12 cellular contexts compared by ENCODE assay signal in the genomic region with DNA sequence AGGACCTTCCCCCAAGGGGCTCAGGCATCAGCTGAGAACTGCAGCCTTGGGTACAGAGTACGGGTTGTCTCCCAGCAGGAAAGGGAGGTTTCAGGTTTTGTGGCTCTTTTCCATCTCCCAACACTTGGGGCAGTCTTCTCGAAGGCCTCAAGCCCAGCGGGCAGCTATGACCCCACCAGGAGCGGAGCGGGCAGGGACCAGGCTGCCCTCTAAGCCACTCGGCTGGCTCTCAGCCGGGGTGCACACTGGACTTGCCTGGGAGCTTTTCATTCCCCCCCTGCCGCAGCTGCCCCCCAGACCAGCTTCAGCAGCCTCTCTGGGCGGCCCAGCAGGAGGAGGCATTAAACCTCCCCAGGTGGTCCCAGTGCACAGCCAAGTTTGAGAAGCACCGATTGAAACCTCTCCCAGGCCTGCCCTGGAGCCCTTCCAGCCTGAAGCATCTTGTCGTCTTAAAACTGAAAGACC. TPM values are rescaled to one million over a fixed set of nuclear protein-coding genes. Genes with fewer than 3 reads are reported as not detected.
DNase-seq lines count a peak whose midpoint lies in the region; ATAC-seq, FAIRE-seq and TF ChIP-seq lines count a peak whose summit lies in the region.
"Had no signal": no experiment of that assay in that cellular context is flagged by ENCODE, and none has a peak within 500 bp of the region (broad histone marks: within the 10 kb centered on the region; RNA-seq: fewer than 3 reads in every experiment).

No MANE protein-coding gene starts in this region.

- no peak for TF ChIP-seq RAD21 in K562 (CRISPR knock-in tag; conservative IDR thresholded peaks at IDR 0.05 in 1 of 2, IDR thresholded peaks at IDR 0.05 in 1 of 2)

- no peaks in the 10 kb centered on the region for H3K9me3 Mint-ChIP-seq in type B pancreatic cell
- H3K9me3 Mint-ChIP-seq in activated T-cell treated with anti-CD3 and anti-CD28 coated beads, Interleukin-2, amount 50 U/mL, for 4 hours = no peaks in the 10 kb centered on the region

- H3K27ac Mint-ChIP-seq in type B pancreatic cell = no peak overlapping the region

- CTCF ChIA-PET in K562 (lab: Yijun Ruan, JAX; ENCODE audit: low intra/inter-chr PET ratio) = no interaction called here

- 3% methylated on average over 8 of the region's 11 CpGs for WGBS in K562 (ENCODE audit: insufficient coverage, low coverage, missing lambda C conversion rate)

- TF ChIP-seq CTCF in K562 (IDR thresholded peaks at IDR 0.05 in 2 of 3, conservative IDR thresholded peaks at IDR 0.05 in 1 of 3; ENCODE audit: insufficient read depth in 2 of 3, low read depth in 1 of 3, low read length in 3 of 3) (0 out of 6 replicates have a peak, but pooled peaks of 2 of the 3 experiments have one; percentile 9 to 31), type B pancreatic cell (conservative IDR thresholded peaks at IDR 0.05) (peak; percentile 43)

- DNase-seq in NCI-H82 (lab: John Stamatoyannopoulos, UW) (peak; percentile 64), NCI-H82 treated with DMSO at 0.1 percent for 48 hours (lab: John Stamatoyannopoulos, UW; ENCODE audit: unreplicated experiment) (no peak), K562 (ENCODE audit: extremely low read depth in 1 of 4, low spot score in 3 of 4) (peak in 1 of 4 experiments; percentile 11), hippocampal formation (lab: John Stamatoyannopoulos, UW) (peak; percentile 50), type B pancreatic cell (ENCODE audit: extremely low spot score, unreplicated experiment) (no peak), SKM-1 (lab: John Stamatoyannopoulos, UW; ENCODE audit: unreplicated experiment) (no peak)
- DNase-seq in activated T-cell treated with anti-CD3 and anti-CD28 coated beads, Interleukin-2, amount 50 U/mL, for 4 hours = no peak
- DNase-seq: activated naive CD4-positive, alpha-beta T cell; left colon; NK-92 treated with Interleukin-12 subunit alpha and Interleukin-12 subunit beta, amount 100 ng/mL, for 24 hours had no signal

- no peaks in the 10 kb centered on the region for H3K36me3 Mint-ChIP-seq in type B pancreatic cell
- H3K36me3 Mint-ChIP-seq in activated T-cell treated with anti-CD3 and anti-CD28 coated beads, Interleukin-2, amount 50 U/mL, for 4 hours (ENCODE audit: insufficient read depth) = no peaks in the 10 kb centered on the region

- no peak overlapping the region for H3K9ac ChIP-seq in K562 (ENCODE audit: insufficient read depth in 1 of 2, low read depth in 2 of 2, low read length in 2 of 2)

- no peaks in the 10 kb centered on the region for H3K9me3 ChIP-seq in K562 (replicated peaks; ENCODE audit: control insufficient read depth, insufficient read depth, low read depth, low read length)

- H3K79me2 ChIP-seq in K562 (ENCODE audit: control insufficient read depth, insufficient read depth, low read length) = no peaks in the 10 kb centered on the region

- FAIRE-seq in K562 (lab: Jason Lieb, UNC) = no peak

- TF ChIP-seq EP300 in K562 (IDR thresholded peaks at IDR 0.05; ENCODE audit: low read length) = no peak

- H3K27me3 Mint-ChIP-seq in type B pancreatic cell = peaks cover 60% of the 10 kb centered on the region
- H3K27me3 Mint-ChIP-seq in activated T-cell treated with anti-CD3 and anti-CD28 coated beads, Interleukin-2, amount 50 U/mL, for 4 hours (ENCODE audit: low read depth) = peaks cover 41% of the 10 kb centered on the region

- H3K4me1 ChIP-seq in K562 (replicated peaks in 1 of 2; ENCODE audit: control insufficient read depth in 2 of 2, insufficient read depth in 2 of 2, low read length in 2 of 2) = peaks cover 0 to 15% of the 10 kb centered on the region in 2 experiments; a peak in 2 of 5 replicates

- no peaks in the 10 kb centered on the region for H3K36me3 ChIP-seq in K562 (ENCODE audit: control insufficient read depth, insufficient read depth, low read length)

- no peak overlapping the region for H3K27ac ChIP-seq in K562 (ENCODE audit: extremely low read depth, low read depth, low read length)
- H3K27ac ChIP-seq: VCaP had no signal

- peaks cover 37 to 89% of the 10 kb centered on the region in 2 experiments for H3K27me3 ChIP-seq in K562 (ENCODE audit: control insufficient read depth in 2 of 2, insufficient read depth in 2 of 2, low read length in 2 of 2)

- H3K4me3 Mint-ChIP-seq in type B pancreatic cell = no peak overlapping the region
- H3K4me3 Mint-ChIP-seq in activated T-cell treated with anti-CD3 and anti-CD28 coated beads, Interleukin-2, amount 50 U/mL, for 4 hours = no peak overlapping the region

- POLR2A ChIA-PET in K562 (lab: Yijun Ruan, JAX) = interaction anchor here (0.6 kb wide), 1 partner anchor 95 kb away, joined by 3 read pairs; no protein-coding TSS in a partner anchor

- H3K4me3 ChIP-seq in K562 = no peak overlapping the region

- ATAC-seq in K562 (peak; percentile 71), GM21360 (IDR thresholded peaks at IDR 0.05; ENCODE audit: unreplicated experiment) (no peak)
- ATAC-seq in activated T-cell treated with anti-CD3 and anti-CD28 coated beads, Interleukin-2, amount 50 U/mL, for 4 hours = no peak
- ATAC-seq: left colon had no signal

- no TSS peak for BruUV-seq in K562 (replicated peaks; lab: Mats Ljungman, UMichigan)

- TF ChIP-seq POLR2A in K562 (conservative IDR thresholded peaks at IDR 0.05) = no peak

- no peak overlapping the region for H2AFZ ChIP-seq in K562 (ENCODE audit: low read depth, low read length)

- in situ Hi-C loops in K562 (cut with MboI) = no loop called here

- peaks cover 27% of the 10 kb centered on the region for H3K4me1 Mint-ChIP-seq in type B pancreatic cell (ENCODE audit: unreplicated experiment)
- H3K4me1 Mint-ChIP-seq in activated T-cell treated with anti-CD3 and anti-CD28 coated beads, Interleukin-2, amount 50 U/mL, for 4 hours (ENCODE audit: low read depth) = no peaks in the 10 kb centered on the region

- H4K20me1 ChIP-seq in K562 (replicated peaks; ENCODE audit: control insufficient read depth, insufficient read depth, low read length) = peaks cover 4% of the 10 kb centered on the region

- H3K9me1 ChIP-seq in K562 (ENCODE audit: control insufficient read depth, insufficient read depth, low read length) = no peaks in the 10 kb centered on the region

- intact Hi-C loops in K562 (cut with micrococcal nuclease) = no loop called here

- no peak overlapping the region for H3K4me2 ChIP-seq in K562 (ENCODE audit: insufficient read depth, low read length)

TF ChIP-seq in K562, 482 proteins besides CTCF, POLR2A, EP300 and RAD21 (continues in another document):
- TF ChIP-seq MTA2 (IDR thresholded peaks at IDR 0.05; ENCODE audit: low read depth) = no peak
- TF ChIP-seq ZNF239 (CRISPR knock-in tag; IDR thresholded peaks at IDR 0.05) = no peak
- no peak for TF ChIP-seq MAFK (IDR thresholded peaks at IDR 0.05; ENCODE audit: low read length)
- TF ChIP-seq PRPF4 (IDR thresholded peaks at IDR 0.05; ENCODE audit: insufficient read depth, low read depth, low read length, poor library complexity, severe bottlenecking) = no peak
- TF ChIP-seq MEIS2 (IDR thresholded peaks at IDR 0.05; ENCODE audit: partially characterized antibody) = no peak
- no peak for TF ChIP-seq ADNP (tag; IDR thresholded peaks at IDR 0.05)
- TF ChIP-seq ILK (tag; IDR thresholded peaks at IDR 0.05; ENCODE audit: borderline replicate concordance, low read depth) = no peak
- TF ChIP-seq ZNF561 (CRISPR knock-in tag; conservative IDR thresholded peaks at IDR 0.05) = no peak
- no peak for TF ChIP-seq HNRNPUL1 (IDR thresholded peaks at IDR 0.05; ENCODE audit: low read length)

RNA-seq across cellular contexts. Expression of a gene that starts 20.8 kb away (rescaled TPM):
- 0.65 TPM in 1 of 2 replicates, not detected in the other for total RNA-seq in K562 (2011; cell fraction: chromatin; rRNA removed; ENCODE audit: low replicate concordance)
- total RNA-seq in K562 (2011; cell fraction: nucleolus; rRNA removed) = 0.13 and 0.67 TPM in 2 replicates
- total RNA-seq in K562 (2011; cell fraction: nucleoplasm; rRNA removed) = 0.07 and 2.3 TPM in 2 replicates
- total RNA-seq in K562 (2014; rRNA removed) = not detected in 2 replicates
- not detected in 2 replicates for total RNA-seq in K562 (2014; rRNA removed; fragmentation: Illumina TruSeq; extraction: Trizol)
- not detected in 2 replicates for total RNA-seq in K562 (2015; rRNA removed; fragmentation: Illumina TruSeq; extraction: Trizol)
- 0.09 and 0.42 TPM in 2 replicates for total RNA-seq in K562 (2021)
- polyA plus RNA-seq in K562 (2011; rRNA removed) = 0.11 TPM in 1 of 2 replicates, not detected in the other
- 0.19 and 2.2 TPM in 2 replicates for polyA plus RNA-seq in K562 (2011; cell fraction: cytosol; rRNA removed)
- 0.03 and 0.30 TPM in 2 replicates for polyA plus RNA-seq in K562 (2011; cell fraction: nucleus; rRNA removed)
- polyA plus RNA-seq in K562 (2012) = 0.11 and 0.25 TPM in 2 replicates
- not detected in 2 replicates for polyA plus RNA-seq in K562 (2014; fragmentation: Illumina TruSeq; extraction: Trizol)
- not detected for polyA plus RNA-seq in K562 (2014; fragmentation: Nextera tagmentation; extraction: Ambion mirVana)
- polyA plus RNA-seq in K562 (2014; rRNA removed) = 0.01 TPM in 1 of 2 replicates, not detected in the other
- polyA minus RNA-seq in K562 (2011; rRNA and poly(A)+ RNA removed) = not detected in 2 replicates
- not detected in 2 replicates for polyA minus RNA-seq in K562 (2011; cell fraction: cytosol; rRNA and poly(A)+ RNA removed)
- 0.40 TPM in 1 of 2 replicates, not detected in the other for polyA minus RNA-seq in K562 (2011; cell fraction: nucleus; rRNA and poly(A)+ RNA removed)
- 2.6 and 4.0 TPM in 2 replicates for total RNA-seq in type B pancreatic cell (ENCODE audit: low replicate concordance)
- total RNA-seq in activated T-cell treated with anti-CD3 and anti-CD28 coated beads, Interleukin-2, amount 50 U/mL, for 4 hours = 1 to 10 TPM in 1 of 3 donors, under 1 TPM in 2; 0.91 to 1.4 (median 0.95) TPM

Comparison
In these comparisons a context has a peak if more than half of its experiments do, and no peak if none do; other contexts are left out.
1. DNase-seq: peak in NCI-H82 (single experiment) and hippocampal formation (2 of 2); none in NCI-H82 treated with DMSO at 0.1 percent for 48 hours (single experiment), type B pancreatic cell (single experiment), activated T-cell treated with anti-CD3 and anti-CD28 coated beads, Interleukin-2, amount 50 U/mL, for 4 hours (single experiment) and SKM-1 (single experiment).